8 cellular contexts compared by ENCODE assay signal in genomic region chr2:152097291-152098032, GRCh38. TPM values are rescaled to one million over a fixed set of nuclear protein-coding genes. Genes with fewer than 3 reads are reported as not detected.
DNase-seq lines count a peak whose midpoint lies in the region; ATAC-seq and TF ChIP-seq lines count a peak whose summit lies in the region.

No MANE protein-coding gene starts in this region.

- H3K9me2 ChIP-seq in Karpas-422 (replicated peaks; ENCODE audit: insufficient read depth, low read length) = no peaks in the 10 kb centered on the region

- intact Hi-C loops in CD8-positive, alpha-beta T cell (cut with DNase I, micrococcal nuclease) = no loop called here
- intact Hi-C loops in adrenal gland (cut with DNase I) = no loop called here

- H3K36me3 ChIP-seq in CD8-positive, alpha-beta T cell (ENCODE audit: insufficient read depth, low read length) = no peaks in the 10 kb centered on the region
- H3K36me3 ChIP-seq in adrenal gland (replicated peaks in 1 of 2) = no peaks in the 10 kb centered on the region
- no peaks in the 10 kb centered on the region for H3K36me3 ChIP-seq in iPS-15b (ENCODE audit: control insufficient read depth, insufficient read depth, low read length)
- no peaks in the 10 kb centered on the region for H3K36me3 ChIP-seq in smooth muscle cell (ENCODE audit: low read depth)
- H3K36me3 ChIP-seq in Karpas-422 (ENCODE audit: insufficient read depth, low read length) = no peaks in the 10 kb centered on the region

- POLR2A ChIA-PET in CD8-positive, alpha-beta T cell (lab: Charles Lee) = no interaction called here

- CTCF ChIA-PET in CD8-positive, alpha-beta T cell (lab: Charles Lee) = interaction anchor here (0.9 kb wide), 1 partner anchor 72 kb away, joined by 4 read pairs; no protein-coding TSS in a partner anchor

- H3K27ac ChIP-seq in CD8-positive, alpha-beta T cell (ENCODE audit: low read depth, low read length) = no peak overlapping the region
- H3K27ac ChIP-seq in adrenal gland (peak overlapping the region in 3 of 5 donors; percentile 34 to 72 (median 67)), smooth muscle cell (ENCODE audit: low read depth) (no peak overlapping the region), Karpas-422 (ENCODE audit: low read length) (no peak overlapping the region)

- peaks cover 22% of the 10 kb centered on the region for H3K27me3 ChIP-seq in CD8-positive, alpha-beta T cell (ENCODE audit: insufficient read depth, low read length)
- no peaks in the 10 kb centered on the region for H3K27me3 ChIP-seq in adrenal gland
- H3K27me3 ChIP-seq in iPS-15b (ENCODE audit: control insufficient read depth, insufficient read depth, low read length) = peaks cover 53% of the 10 kb centered on the region
- H3K27me3 ChIP-seq in smooth muscle cell (ENCODE audit: low read depth) = peaks cover 37% of the 10 kb centered on the region
- no peaks in the 10 kb centered on the region for H3K27me3 ChIP-seq in Karpas-422 (ENCODE audit: low read length)

- no peak for TF ChIP-seq CTCF in CD8-positive, alpha-beta T cell (IDR thresholded peaks at IDR 0.05)
- TF ChIP-seq CTCF in HFF-Myc (IDR thresholded peaks at IDR 0.05; ENCODE audit: low read depth, low read length, missing control alignments) (no peak), adrenal gland (IDR thresholded peaks at IDR 0.05) (no peak), smooth muscle cell (IDR thresholded peaks at IDR 0.05; ENCODE audit: borderline replicate concordance, insufficient read depth, poor library complexity, severe bottlenecking) (no peak)

- no peak overlapping the region for H3K9ac ChIP-seq in iPS-15b (ENCODE audit: low read depth, low read length)
- no peak overlapping the region for H3K9ac ChIP-seq in smooth muscle cell (ENCODE audit: low read depth)
- H3K9ac ChIP-seq in Karpas-422 (ENCODE audit: low read length) = no peak overlapping the region

- peaks cover 42% of the 10 kb centered on the region for H3K27me3 Mint-ChIP-seq in CD8-positive, alpha-beta T cell (ENCODE audit: low read depth)

- H3K79me2 ChIP-seq in smooth muscle cell (ENCODE audit: low read depth) (no peaks in the 10 kb centered on the region), Karpas-422 (ENCODE audit: low read length) (no peaks in the 10 kb centered on the region)

- H2AFZ ChIP-seq in smooth muscle cell (ENCODE audit: low read depth) (peak overlapping the region; percentile 10), Karpas-422 (ENCODE audit: low read length) (no peak overlapping the region)

- peaks cover 7% of the 10 kb centered on the region for H3F3A ChIP-seq in smooth muscle cell (ENCODE audit: low read depth)

- peaks cover 16% of the 10 kb centered on the region for H3K4me1 Mint-ChIP-seq in CD8-positive, alpha-beta T cell (ENCODE audit: low read depth)

- no peak for ATAC-seq in CD8-positive, alpha-beta T cell

- peaks cover 11% of the 10 kb centered on the region for H3K4me1 ChIP-seq in CD8-positive, alpha-beta T cell (ENCODE audit: insufficient read depth, low read length)
- H3K4me1 ChIP-seq in adrenal gland (replicated peaks in 1 of 2) = peaks cover 7 to 23% of the 10 kb centered on the region in 2 donors
- peaks cover 4% of the 10 kb centered on the region for H3K4me1 ChIP-seq in iPS-15b (ENCODE audit: control insufficient read depth, insufficient read depth, low read length)
- peaks cover 6% of the 10 kb centered on the region for H3K4me1 ChIP-seq in smooth muscle cell (ENCODE audit: low read depth)
- peaks cover 7% of the 10 kb centered on the region; the same call in 1 of the 2 replicates for H3K4me1 ChIP-seq in Karpas-422 (ENCODE audit: low read length)

- H3K4me2 ChIP-seq in smooth muscle cell = peak overlapping the region; percentile 98
- H3K4me2 ChIP-seq in Karpas-422 (ENCODE audit: low read depth, low read length, poor library complexity, severe bottlenecking) = no peak overlapping the region

- no peak for DNase-seq in CD8-positive, alpha-beta T cell
- DNase-seq in HFF-Myc (ENCODE audit: extremely low read depth, low read depth) = peak; percentile 5
- peak in 5 of 7 donors; percentile 32 to 61 (median 38) for DNase-seq in adrenal gland
- no peak for DNase-seq in smooth muscle cell (lab: John Stamatoyannopoulos, UW; ENCODE audit: unreplicated experiment)
- no peak for DNase-seq in NCI-H1417 (lab: John Stamatoyannopoulos, UW)
- no peak for DNase-seq in mesenteric fat pad (ENCODE audit: low spot score)
- DNase-seq in Karpas-422 = no peak

- H3K4me3 Mint-ChIP-seq in CD8-positive, alpha-beta T cell = peak overlapping the region; percentile 80

- peak overlapping the region; percentile 43 for H3K27ac Mint-ChIP-seq in CD8-positive, alpha-beta T cell

- peak overlapping the region; percentile 45 for H3K4me3 ChIP-seq in CD8-positive, alpha-beta T cell (ENCODE audit: low read depth, low read length)
- H3K4me3 ChIP-seq in HFF-Myc (replicated peaks; ENCODE audit: low read depth, low read length) (peak overlapping the region; percentile 41), adrenal gland (peak overlapping the region in 3 of 4 donors; percentile 2 to 69 (median 66)), iPS-15b (ENCODE audit: low read depth, low read length) (peak overlapping the region; percentile 56), smooth muscle cell (peak overlapping the region; percentile 66), Karpas-422 (ENCODE audit: low read length) (no peak overlapping the region)

- no peaks in the 10 kb centered on the region for H4K20me1 ChIP-seq in smooth muscle cell (ENCODE audit: low read depth)
- no peaks in the 10 kb centered on the region for H4K20me1 ChIP-seq in Karpas-422 (ENCODE audit: insufficient read depth, low read depth, low read length)

- H3K9me3 Mint-ChIP-seq in CD8-positive, alpha-beta T cell = no peaks in the 10 kb centered on the region

- H3K36me3 Mint-ChIP-seq in CD8-positive, alpha-beta T cell = no peaks in the 10 kb centered on the region

- no peak for TF ChIP-seq POLR2A in adrenal gland (IDR thresholded peaks at IDR 0.05)

- H3K9me3 ChIP-seq in CD8-positive, alpha-beta T cell (ENCODE audit: low read length) = no peaks in the 10 kb centered on the region
- H3K9me3 ChIP-seq in adrenal gland (replicated peaks in 1 of 3) = no peaks in the 10 kb centered on the region
- H3K9me3 ChIP-seq in iPS-15b (ENCODE audit: control insufficient read depth, insufficient read depth, low read length) = no peaks in the 10 kb centered on the region
- no peaks in the 10 kb centered on the region for H3K9me3 ChIP-seq in smooth muscle cell (replicated peaks; ENCODE audit: low read depth)
- no peaks in the 10 kb centered on the region for H3K9me3 ChIP-seq in Karpas-422 (ENCODE audit: low read length)

- WGBS in adrenal gland, 4 donors = 4 to 8% (median 6%) methylated on average over 22 of the region's 22 CpGs
- WGBS in smooth muscle cell (ENCODE audit: low lambda C conversion rate) = 7% methylated on average over 22 of the region's 22 CpGs

RNA-seq across cellular contexts. Expression of gene CACNB4, which starts 1.4 kb away (rescaled TPM):
- total RNA-seq in CD8-positive, alpha-beta T cell = under 1 TPM; 0.17 to 0.35 TPM
- total RNA-seq in adrenal gland (1 to 10 TPM in 7 of 8 donors, under 1 TPM in 1; 0.60 to 4.0 (median 2.0) TPM), smooth muscle cell (1.2 and 1.4 TPM in 2 replicates), mesenteric fat pad (1.7 TPM)
- polyA plus RNA-seq in adrenal gland (1 to 10 TPM; 1.0 to 1.9 (median 1.1) TPM), smooth muscle cell (0.06 and 0.32 TPM in 2 replicates)
- total RNA-seq in Karpas-422 (2014; rRNA removed; shearing (Covaris generic); ENCODE audit: low replicate concordance) = 0.11 and 0.22 TPM in 2 replicates

Comparison
In these comparisons a context has a peak if more than half of its experiments do, and no peak if none do; other contexts are left out.
1. DNase-seq: peak in HFF-Myc (single experiment) and adrenal gland (5 of 7); none in CD8-positive, alpha-beta T cell (0 of 7), smooth muscle cell (single experiment), NCI-H1417 (0 of 3), mesenteric fat pad (single experiment) and Karpas-422 (single experiment).
2. H3K27ac ChIP-seq: peak in adrenal gland (3 of 5); none in CD8-positive, alpha-beta T cell (single experiment), smooth muscle cell (single experiment) and Karpas-422 (single experiment).